8 cellular contexts compared by ENCODE assay signal in the genomic region with DNA sequence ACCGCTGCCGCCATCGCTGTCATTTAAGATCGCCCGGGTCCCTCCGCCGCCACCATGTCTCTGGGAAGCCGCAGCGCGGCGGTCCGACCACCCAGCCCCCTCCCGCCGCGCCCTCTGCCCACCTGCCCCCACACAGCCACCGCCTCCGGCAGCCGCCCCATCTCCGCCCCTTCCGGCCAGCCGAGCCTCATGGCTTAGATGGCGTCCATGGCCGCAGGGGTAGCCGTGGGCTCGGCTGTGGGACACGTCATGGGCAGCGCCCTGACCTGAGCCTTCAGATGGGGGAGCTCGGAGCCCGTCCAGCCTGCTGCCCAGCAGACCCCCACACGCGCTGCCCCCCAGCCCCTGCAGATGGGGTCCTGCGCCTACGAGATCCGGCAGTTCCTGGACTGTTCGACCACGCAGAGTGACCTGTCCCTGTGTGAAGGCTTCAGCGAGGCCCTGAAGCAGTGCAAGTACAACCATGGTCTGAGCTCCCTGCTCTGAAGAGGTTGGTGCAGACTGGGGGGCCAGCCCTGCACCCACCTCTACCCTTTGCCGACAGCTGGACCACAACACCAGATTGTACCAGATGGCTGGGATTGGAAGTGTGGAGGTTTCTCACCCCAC.
DNase-seq lines count a peak whose midpoint lies in the region; ATAC-seq and TF ChIP-seq lines count a peak whose summit lies in the region.

No MANE protein-coding gene starts in this region.

- H3K27ac ChIP-seq in thyroid gland: peak overlapping the region in 2 of 3 donors; percentile 32 to 49

- no peaks in the 10 kb centered on the region for H3K9me3 ChIP-seq in thyroid gland

- H3K9me3 Mint-ChIP-seq in activated T-cell treated with anti-CD3 and anti-CD28 coated beads, Interleukin-2, amount 50 U/mL, for 4 hours: no peaks in the 10 kb centered on the region
- no peaks in the 10 kb centered on the region for H3K9me3 Mint-ChIP-seq in activated T-helper 1 cell treated with anti-CD3 and anti-CD28 coated beads, Interleukin-12 subunit alpha, Interleukin-12 subunit beta, Interleukin-2, Interleukin-4 antibody, amounts not matched to agents 30 ng/mL and 10 ng/mL and 1 ng/mL, durations not matched to agents 14 hours and 24 hours and 36 hours
- peaks cover 5% of the 10 kb centered on the region for H3K9me3 Mint-ChIP-seq in nephron progenitor cell

- H3K4me3 Mint-ChIP-seq in activated T-cell treated with anti-CD3 and anti-CD28 coated beads, Interleukin-2, amount 50 U/mL, for 4 hours: peak overlapping the region; percentile 70
- H3K4me3 Mint-ChIP-seq in activated T-helper 1 cell treated with anti-CD3 and anti-CD28 coated beads, Interleukin-12 subunit alpha, Interleukin-12 subunit beta, Interleukin-2, Interleukin-4 antibody, amounts not matched to agents 30 ng/mL and 10 ng/mL and 1 ng/mL, durations not matched to agents 14 hours and 24 hours and 36 hours: peak overlapping the region; percentile 73
- H3K4me3 Mint-ChIP-seq in nephron progenitor cell: no peak overlapping the region

- intact Hi-C loops in activated T-helper 1 cell treated with anti-CD3 and anti-CD28 coated beads, Interleukin-12 subunit alpha, Interleukin-12 subunit beta, Interleukin-2, Interleukin-4 antibody, amounts not matched to agents 30 ng/mL and 10 ng/mL and 1 ng/mL, durations not matched to agents 14 hours and 24 hours and 36 hours (cut with micrococcal nuclease): loop anchor here (2.0 to 5.0 kb wide), 2 partner anchors 39 to 79 kb away; a partner anchor contains a TSS
- intact Hi-C loops in thyroid gland (cut with DNase I): loop anchor here (10.0 kb wide), 1 partner anchor 97 kb away; no protein-coding TSS in a partner anchor

- 27 to 28% methylated on average over 26 of the region's 38 CpGs for WGBS in thyroid gland, 2 donors

- peak in 1 of 2 donors; percentile 43 for TF ChIP-seq POLR2A in thyroid gland (IDR thresholded peaks at IDR 0.05)

- no peaks in the 10 kb centered on the region for H3K36me3 ChIP-seq in thyroid gland

- H3K27ac Mint-ChIP-seq in activated T-helper 1 cell treated with anti-CD3 and anti-CD28 coated beads, Interleukin-12 subunit alpha, Interleukin-12 subunit beta, Interleukin-2, Interleukin-4 antibody, amounts not matched to agents 30 ng/mL and 10 ng/mL and 1 ng/mL, durations not matched to agents 14 hours and 24 hours and 36 hours: peak overlapping the region; percentile 78
- no peak overlapping the region for H3K27ac Mint-ChIP-seq in nephron progenitor cell

- peaks cover 11 to 21% of the 10 kb centered on the region in 2 donors for H3K4me1 ChIP-seq in thyroid gland

- ATAC-seq in activated T-cell treated with anti-CD3 and anti-CD28 coated beads, Interleukin-2, amount 50 U/mL, for 4 hours: peak in 1 of 2 donors; percentile 34
- ATAC-seq in HG02981 (IDR thresholded peaks at IDR 0.05; ENCODE audit: unreplicated experiment) (peak; percentile 43), GM21717 (IDR thresholded peaks at IDR 0.05; ENCODE audit: unreplicated experiment) (no peak)

- H3K27me3 ChIP-seq in thyroid gland: no peaks in the 10 kb centered on the region

- no peak for DNase-seq in activated T-cell treated with anti-CD3 and anti-CD28 coated beads, Interleukin-2, amount 50 U/mL, for 4 hours
- no peak for DNase-seq in activated T-cell treated with anti-CD3 and anti-CD28 coated beads, Interleukin-2, amount 50 U/mL, for 48 hours
- no peak for DNase-seq in activated T-helper 1 cell treated with anti-CD3 and anti-CD28 coated beads, Interleukin-12 subunit alpha, Interleukin-12 subunit beta, Interleukin-2, Interleukin-4 antibody, amounts not matched to agents 30 ng/mL and 10 ng/mL and 1 ng/mL, durations not matched to agents 14 hours and 24 hours and 36 hours (ENCODE audit: low spot score)
- DNase-seq in kidney tubule cell (ENCODE audit: low spot score) (peak; percentile 58), thyroid gland (peak; percentile 45 to 61), nephron progenitor cell (no peak)

- no peaks in the 10 kb centered on the region for H3K27me3 Mint-ChIP-seq in activated T-cell treated with anti-CD3 and anti-CD28 coated beads, Interleukin-2, amount 50 U/mL, for 4 hours (ENCODE audit: low read depth)
- no peaks in the 10 kb centered on the region for H3K27me3 Mint-ChIP-seq in activated T-helper 1 cell treated with anti-CD3 and anti-CD28 coated beads, Interleukin-12 subunit alpha, Interleukin-12 subunit beta, Interleukin-2, Interleukin-4 antibody, amounts not matched to agents 30 ng/mL and 10 ng/mL and 1 ng/mL, durations not matched to agents 14 hours and 24 hours and 36 hours (ENCODE audit: insufficient read depth)
- no peaks in the 10 kb centered on the region for H3K27me3 Mint-ChIP-seq in nephron progenitor cell (ENCODE audit: low read depth, poor library complexity)

- no peaks in the 10 kb centered on the region for H3K36me3 Mint-ChIP-seq in activated T-cell treated with anti-CD3 and anti-CD28 coated beads, Interleukin-2, amount 50 U/mL, for 4 hours (ENCODE audit: insufficient read depth)
- no peaks in the 10 kb centered on the region for H3K36me3 Mint-ChIP-seq in activated T-helper 1 cell treated with anti-CD3 and anti-CD28 coated beads, Interleukin-12 subunit alpha, Interleukin-12 subunit beta, Interleukin-2, Interleukin-4 antibody, amounts not matched to agents 30 ng/mL and 10 ng/mL and 1 ng/mL, durations not matched to agents 14 hours and 24 hours and 36 hours (ENCODE audit: low read depth)
- H3K36me3 Mint-ChIP-seq in nephron progenitor cell (ENCODE audit: low read depth): no peaks in the 10 kb centered on the region

- no peak for TF ChIP-seq CTCF in thyroid gland (IDR thresholded peaks at IDR 0.05)
- no peak for TF ChIP-seq CTCF in nephron progenitor cell (IDR thresholded peaks at IDR 0.05)

- H3K4me3 ChIP-seq in thyroid gland (replicated peaks in 1 of 3): peak overlapping the region in 2 of 3 donors; percentile 40 to 42

- H3K4me1 Mint-ChIP-seq in activated T-cell treated with anti-CD3 and anti-CD28 coated beads, Interleukin-2, amount 50 U/mL, for 4 hours (ENCODE audit: low read depth): peaks cover 27% of the 10 kb centered on the region
- peaks cover 11% of the 10 kb centered on the region for H3K4me1 Mint-ChIP-seq in activated T-helper 1 cell treated with anti-CD3 and anti-CD28 coated beads, Interleukin-12 subunit alpha, Interleukin-12 subunit beta, Interleukin-2, Interleukin-4 antibody, amounts not matched to agents 30 ng/mL and 10 ng/mL and 1 ng/mL, durations not matched to agents 14 hours and 24 hours and 36 hours (ENCODE audit: low read depth)
- H3K4me1 Mint-ChIP-seq in nephron progenitor cell: peaks cover 6% of the 10 kb centered on the region

Comparison
In these comparisons a context has a peak if more than half of its experiments do, and no peak if none do; other contexts are left out.
1. DNase-seq: peak in kidney tubule cell (single experiment) and thyroid gland (2 of 2); none in activated T-cell treated with anti-CD3 and anti-CD28 coated beads, Interleukin-2, amount 50 U/mL, for 4 hours (single experiment), activated T-cell treated with anti-CD3 and anti-CD28 coated beads, Interleukin-2, amount 50 U/mL, for 48 hours (0 of 2), activated T-helper 1 cell treated with anti-CD3 and anti-CD28 coated beads, Interleukin-12 subunit alpha, Interleukin-12 subunit beta, Interleukin-2, Interleukin-4 antibody, amounts not matched to agents 30 ng/mL and 10 ng/mL and 1 ng/mL, durations not matched to agents 14 hours and 24 hours and 36 hours (single experiment) and nephron progenitor cell (single experiment).